In genomic region chr15:42696626-42697025, GRCh38 we compare ENCODE assay signal across 31 cellular contexts.
"Had no signal": no experiment of that assay in that cellular context is flagged by ENCODE, and none has a peak within 500 bp of the region (broad histone marks: within the 10 kb centered on the region; RNA-seq: fewer than 3 reads in every experiment).

No MANE protein-coding gene starts in this region.

- H3K27me3 ChIP-seq: cardiac muscle cell, MG63, Peyer's patch, SJCRH30 had no signal

- H3K36me3 ChIP-seq: cardiac muscle cell, MG63 had no signal

- H3K4me1 ChIP-seq: Peyer's patch, SJCRH30 had no signal

- H3K27ac ChIP-seq: cardiac muscle cell, KMS-11, Peyer's patch, RWPE1, SJCRH30 had no signal

- H3K4me3 Mint-ChIP-seq: activated CD8-positive, alpha-beta memory T cell treated with anti-CD3 and anti-CD28 coated beads, Interleukin-2, amount 10 ng/mL, durations not matched to agents 7 days and 5 days; activated naive CD4-positive, alpha-beta T cell treated with anti-CD3 and anti-CD28 coated beads for 36 hours; activated naive CD8-positive, alpha-beta T cell; activated T-cell treated with anti-CD3 and anti-CD28 coated beads, Interleukin-2, amount 50 U/mL, for 4 hours; activated T-helper 17 cell treated with anti-CD3 and anti-CD28 coated beads, Interleukin-2, amount 50 U/mL, for 72 hours; brain; T-helper 1 cell treated with Interleukin-12 subunit alpha and Interleukin-12 subunit beta and Interleukin-4 antibody, amounts not matched to agents 30 μg/mL and 1 μg/mL, for 36 hours; WTC11 had no signal

- H3K4me1 Mint-ChIP-seq: brain, WTC11 had no signal

- H3K36me3 Mint-ChIP-seq: WTC11 had no signal

- ATAC-seq: activated CD8-positive, alpha-beta memory T cell treated with anti-CD3 and anti-CD28 coated beads, Interleukin-2, amount 10 ng/mL, durations not matched to agents 7 days and 5 days; activated T-cell treated with anti-CD3 and anti-CD28 coated beads, Interleukin-2, amount 50 U/mL, for 4 hours; activated T-helper 17 cell treated with anti-CD3 and anti-CD28 coated beads, Interleukin-2, amount 50 U/mL, for 72 hours; WTC11 had no signal

- H3K4me3 ChIP-seq: cardiac muscle cell, MG63, Peyer's patch, SJCRH30 had no signal

- H3K9me3 ChIP-seq: MG63, Peyer's patch, SJCRH30, SK-N-SH had no signal

- DNase-seq: activated CD4-positive, alpha-beta T cell treated with anti-CD3 and anti-CD28 coated beads for 48 hours; activated CD4-positive, alpha-beta T cell treated with anti-CD3 and anti-CD28 coated beads, Interleukin-2, amount 50 U/mL, for 4 hours; activated CD4-positive, CD25-positive, alpha-beta regulatory T cell treated with anti-CD3 and anti-CD28 coated beads, Interleukin-2, amount 50 U/mL, for 72 hours; activated CD8-positive, alpha-beta memory T cell treated with anti-CD3 and anti-CD28 coated beads, Interleukin-2, amount 10 ng/mL, durations not matched to agents 7 days and 5 days; activated gamma-delta T cell; activated naive CD4-positive, alpha-beta T cell treated with anti-CD3 and anti-CD28 coated beads for 36 hours; activated T-cell treated with anti-CD3 and anti-CD28 coated beads, Interleukin-2, amount 50 U/mL, for 4 hours; amygdala; MG63; NCI-H1092 treated with DMSO at 0.1 percent for 48 hours; NCI-H1417 treated with DMSO at 0.1 percent for 48 hours; NCI-H1694; NCI-H2029; NCI-H510A treated with DMSO at 0.1 percent for 48 hours; NCI-H69; NK-92 treated with Interleukin-12 subunit alpha and Interleukin-12 subunit beta, amount 100 ng/mL, for 24 hours; OCI-M1; Peyer's patch; Right ventricle myocardium superior; SJCRH30; SK-N-SH; SW 1271; T-helper 9 cell had no signal

- H3K9me3 Mint-ChIP-seq: activated naive CD4-positive, alpha-beta T cell treated with anti-CD3 and anti-CD28 coated beads for 36 hours; activated T-cell treated with anti-CD3 and anti-CD28 coated beads, Interleukin-2, amount 50 U/mL, for 4 hours; activated T-helper 17 cell treated with anti-CD3 and anti-CD28 coated beads, Interleukin-2, amount 50 U/mL, for 72 hours; T-helper 1 cell treated with Interleukin-12 subunit alpha and Interleukin-12 subunit beta and Interleukin-4 antibody, amounts not matched to agents 30 μg/mL and 1 μg/mL, for 36 hours had no signal

- H3K27ac Mint-ChIP-seq: activated CD8-positive, alpha-beta memory T cell treated with anti-CD3 and anti-CD28 coated beads, Interleukin-2, amount 10 ng/mL, durations not matched to agents 7 days and 5 days; activated naive CD4-positive, alpha-beta T cell treated with anti-CD3 and anti-CD28 coated beads for 36 hours; activated naive CD8-positive, alpha-beta T cell; activated T-helper 17 cell treated with anti-CD3 and anti-CD28 coated beads, Interleukin-2, amount 50 U/mL, for 72 hours; brain; T-helper 1 cell treated with Interleukin-12 subunit alpha and Interleukin-12 subunit beta and Interleukin-4 antibody, amounts not matched to agents 30 μg/mL and 1 μg/mL, for 36 hours; WTC11 had no signal

- H3K27me3 Mint-ChIP-seq: activated CD8-positive, alpha-beta memory T cell treated with anti-CD3 and anti-CD28 coated beads, Interleukin-2, amount 10 ng/mL, durations not matched to agents 7 days and 5 days; activated naive CD8-positive, alpha-beta T cell; activated T-helper 17 cell treated with anti-CD3 and anti-CD28 coated beads, Interleukin-2, amount 50 U/mL, for 72 hours; brain had no signal
